31 cellular contexts compared by ENCODE assay signal in the genomic region with DNA sequence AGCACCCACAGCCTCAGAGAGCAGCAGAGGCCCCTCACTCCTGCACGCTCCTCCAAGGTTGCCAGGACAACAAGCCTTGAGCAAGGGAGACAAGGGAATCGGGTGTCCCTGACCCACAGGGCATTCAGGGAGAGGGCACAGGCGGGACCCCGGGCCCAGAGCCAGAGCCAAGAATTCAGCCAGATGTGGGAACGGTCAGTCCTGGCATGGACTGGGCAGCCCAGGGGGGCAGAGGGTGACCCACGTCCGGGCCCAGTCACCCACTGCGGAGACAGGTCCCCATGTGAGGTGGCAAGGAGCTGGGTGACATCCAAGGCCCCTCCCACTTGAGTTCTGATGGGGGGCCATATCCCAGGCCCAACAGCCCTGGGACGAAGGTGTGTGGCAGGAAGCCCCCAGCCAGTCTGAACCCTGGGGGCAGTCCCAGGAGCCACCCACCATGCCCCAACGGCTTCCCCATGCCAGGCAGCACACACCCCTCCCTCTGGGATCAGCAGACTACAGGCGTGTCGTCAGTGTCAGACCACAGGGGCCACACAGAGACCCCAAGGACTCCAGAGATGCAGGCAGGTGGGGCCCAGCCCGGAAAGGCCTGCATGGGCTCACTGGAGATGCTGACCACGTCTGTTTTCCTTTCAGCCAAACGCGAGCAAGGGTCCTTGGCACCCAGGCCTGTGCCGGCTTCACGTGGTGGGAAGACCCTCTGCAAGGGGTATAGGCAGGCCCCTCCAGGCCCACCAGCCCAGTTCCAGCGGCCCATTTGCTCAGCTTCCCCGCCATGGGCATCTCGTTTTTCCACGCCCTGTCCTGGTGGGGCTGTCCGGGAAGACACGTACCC. TPM values are rescaled to one million over a fixed set of nuclear protein-coding genes. Genes with fewer than 3 reads are reported as not detected.
"Had no signal": no experiment of that assay in that cellular context is flagged by ENCODE, and none has a peak within 500 bp of the region (broad histone marks: within the 10 kb centered on the region; RNA-seq: fewer than 3 reads in every experiment).

No MANE protein-coding gene starts in this region.

- H3K27me3 ChIP-seq: ascending aorta, body of pancreas, MG63 had no signal

- ATAC-seq: activated naive CD4-positive, alpha-beta T cell treated with anti-CD3 and anti-CD28 coated beads, Interleukin-2, amount 50 U/mL, for 72 hours; activated naive CD8-positive, alpha-beta T cell treated with anti-CD3 and anti-CD28 coated beads, Interleukin-2, amount 50 U/mL, for 24 hours; body of pancreas; T-cell had no signal

- H3K4me1 Mint-ChIP-seq: activated B cell treated with CpG ODN at 0.5 μM for 24 hours; activated CD4-positive, alpha-beta memory T cell treated with anti-CD3 and anti-CD28 coated beads, Interleukin-2, amount 10 ng/mL, durations not matched to agents 7 days and 5 days; activated naive CD8-positive, alpha-beta T cell treated with anti-CD3 and anti-CD28 coated beads, Interleukin-2, amount 50 U/mL, for 24 hours; T-cell had no signal

- H3K36me3 ChIP-seq: ascending aorta, MG63 had no signal

- H3K4me3 Mint-ChIP-seq: activated B cell treated with CpG ODN at 0.5 μM for 24 hours; activated CD4-positive, alpha-beta memory T cell treated with anti-CD3 and anti-CD28 coated beads, Interleukin-2, amount 10 ng/mL, durations not matched to agents 7 days and 5 days; activated naive CD8-positive, alpha-beta T cell treated with anti-CD3 and anti-CD28 coated beads, Interleukin-2, amount 50 U/mL, for 24 hours; activated T-helper 1 cell treated with anti-CD3 and anti-CD28 coated beads, Interleukin-12 subunit alpha, Interleukin-12 subunit beta, Interleukin-2, Interleukin-4 antibody, amounts not matched to agents 30 ng/mL and 10 ng/mL and 1 ng/mL, durations not matched to agents 14 hours and 24 hours and 36 hours; T-cell had no signal

- H3K27ac Mint-ChIP-seq: activated B cell treated with CpG ODN at 0.5 μM for 24 hours; activated CD4-positive, alpha-beta memory T cell treated with anti-CD3 and anti-CD28 coated beads, Interleukin-2, amount 10 ng/mL, durations not matched to agents 7 days and 5 days; activated naive CD4-positive, alpha-beta T cell treated with anti-CD3 and anti-CD28 coated beads, Interleukin-2, amount 50 U/mL, for 72 hours; activated naive CD8-positive, alpha-beta T cell treated with anti-CD3 and anti-CD28 coated beads, Interleukin-2, amount 50 U/mL, for 24 hours; activated T-helper 1 cell treated with anti-CD3 and anti-CD28 coated beads, Interleukin-12 subunit alpha, Interleukin-12 subunit beta, Interleukin-2, Interleukin-4 antibody, amounts not matched to agents 30 ng/mL and 10 ng/mL and 1 ng/mL, durations not matched to agents 14 hours and 24 hours and 36 hours; T-cell had no signal

- H3K27ac ChIP-seq: ascending aorta, body of pancreas, SK-N-MC had no signal

- H3K9me3 ChIP-seq: ascending aorta, body of pancreas, MG63 had no signal

- DNase-seq: activated B cell treated with CpG ODN at 0.5 μM for 24 hours; activated CD4-positive, alpha-beta memory T cell treated with anti-CD3 and anti-CD28 coated beads, Interleukin-2, amount 10 ng/mL, durations not matched to agents 7 days and 5 days; activated CD4-positive, alpha-beta T cell treated with anti-CD3 and anti-CD28 coated beads for 1 hour; activated CD4-positive, alpha-beta T cell treated with anti-CD3 and anti-CD28 coated beads, Interleukin-2, amount 50 U/mL, for 1 hour; activated CD8-positive, alpha-beta memory T cell treated with anti-CD3 and anti-CD28 coated beads, Interleukin-2, amount 50 U/mL, for 4 hours; activated effector memory CD4-positive, alpha-beta T cell treated with Interleukin-2 at 50 U/mL for 16 hours; activated naive CD4-positive, alpha-beta T cell treated with Interleukin-2 at 50 U/mL for 16 hours; activated naive CD8-positive, alpha-beta T cell treated with anti-CD3 and anti-CD28 coated beads, Interleukin-2, amount 50 U/mL, for 24 hours; activated T-cell treated with anti-CD3 and anti-CD28 coated beads, Interleukin-2, amount 50 U/mL, for 1 hour; amniotic stem cell; body of pancreas; central memory CD4-positive, alpha-beta T cell; MG63; MV-4-11; NCI-H1092 treated with DMSO at 0.1 percent for 48 hours; NCI-H1417 treated with DMSO at 0.1 percent for 48 hours; NCI-H1694; NCI-H2029; NCI-H345; NCI-H510A; NCI-H526 treated with DMSO at 0.1 percent for 48 hours; NCI-H82; T-cell; T-helper 2 cell; T1000 had no signal

- H3K4me3 ChIP-seq: ascending aorta, body of pancreas, MG63, SK-N-MC had no signal

- H3K36me3 Mint-ChIP-seq: activated naive CD4-positive, alpha-beta T cell treated with anti-CD3 and anti-CD28 coated beads, Interleukin-2, amount 50 U/mL, for 72 hours; T-cell had no signal

- H3K27me3 Mint-ChIP-seq: activated naive CD8-positive, alpha-beta T cell treated with anti-CD3 and anti-CD28 coated beads, Interleukin-2, amount 50 U/mL, for 24 hours; T-cell had no signal

- H3K9me3 Mint-ChIP-seq: activated B cell treated with CpG ODN at 0.5 μM for 24 hours; activated CD4-positive, alpha-beta memory T cell treated with anti-CD3 and anti-CD28 coated beads, Interleukin-2, amount 10 ng/mL, durations not matched to agents 7 days and 5 days; activated naive CD4-positive, alpha-beta T cell treated with anti-CD3 and anti-CD28 coated beads, Interleukin-2, amount 50 U/mL, for 72 hours; activated naive CD8-positive, alpha-beta T cell treated with anti-CD3 and anti-CD28 coated beads, Interleukin-2, amount 50 U/mL, for 24 hours; activated T-helper 1 cell treated with anti-CD3 and anti-CD28 coated beads, Interleukin-12 subunit alpha, Interleukin-12 subunit beta, Interleukin-2, Interleukin-4 antibody, amounts not matched to agents 30 ng/mL and 10 ng/mL and 1 ng/mL, durations not matched to agents 14 hours and 24 hours and 36 hours; T-cell had no signal

- H3K4me1 ChIP-seq: ascending aorta, body of pancreas had no signal

RNA-seq across cellular contexts. Expression of gene USP6, which starts 23.0 kb away (rescaled TPM):
- total RNA-seq: body of pancreas, bronchial epithelial cell, RPMI7951 had no signal
